18 cellular contexts compared by ENCODE assay signal in genomic region chr17:66395961-66396360, GRCh38.
"Had no signal": no experiment of that assay in that cellular context is flagged by ENCODE, and none has a peak within 500 bp of the region (broad histone marks: within the 10 kb centered on the region; RNA-seq: fewer than 3 reads in every experiment).

No MANE protein-coding gene starts in this region.

- H3K27ac ChIP-seq: body of pancreas, esophagus squamous epithelium, left ventricle myocardium inferior, psoas muscle, suprapubic skin, uterus had no signal

- H3K4me3 Mint-ChIP-seq: activated B cell treated with CpG ODN at 0.5 μM for 24 hours; effector memory CD8-positive, alpha-beta T cell; immature natural killer cell had no signal

- H3K27ac Mint-ChIP-seq: activated B cell treated with CpG ODN at 0.5 μM for 24 hours had no signal

- H3K36me3 ChIP-seq: esophagus squamous epithelium, left ventricle myocardium inferior, suprapubic skin, transverse colon, uterus had no signal

- H3K27me3 Mint-ChIP-seq: activated B cell treated with CpG ODN at 0.5 μM for 24 hours; effector memory CD8-positive, alpha-beta T cell had no signal

- H3K9me3 ChIP-seq: body of pancreas, esophagus squamous epithelium, left ventricle myocardium inferior, psoas muscle, suprapubic skin, transverse colon, uterus had no signal

- ATAC-seq: activated naive CD4-positive, alpha-beta T cell treated with anti-CD3 and anti-CD28 coated beads, Interleukin-2, amount 50 U/mL, for 72 hours; body of pancreas; effector memory CD8-positive, alpha-beta T cell; psoas muscle; right cardiac atrium; stimulated activated naive CD8-positive, alpha-beta T cell treated with anti-CD3 and anti-CD28 coated beads, Interleukin-15, Interleukin-2, amounts not matched to agents 100 U/mL and 50 U/mL, for 24 hours had no signal

- H3K4me1 ChIP-seq: esophagus squamous epithelium, left ventricle myocardium inferior, suprapubic skin, uterus had no signal

- DNase-seq: activated B cell treated with CpG ODN at 0.5 μM for 24 hours; activated CD4-positive, alpha-beta T cell treated with anti-CD3 and anti-CD28 coated beads, Interleukin-2, amount 50 U/mL, for 1 hour; body of pancreas; effector memory CD8-positive, alpha-beta T cell; esophagus squamous epithelium; immature natural killer cell; kidney glomerular epithelial cell; left ventricle myocardium inferior; mammary epithelial cell; psoas muscle; right cardiac atrium; stimulated activated naive CD8-positive, alpha-beta T cell treated with anti-CD3 and anti-CD28 coated beads, Interleukin-15, Interleukin-2, amounts not matched to agents 100 U/mL and 50 U/mL, for 24 hours; T-helper 1 cell; T-helper 9 cell; transverse colon; uterus had no signal

- H3K9me3 Mint-ChIP-seq: activated B cell treated with CpG ODN at 0.5 μM for 24 hours; effector memory CD8-positive, alpha-beta T cell; immature natural killer cell had no signal

- H3K4me3 ChIP-seq: body of pancreas, esophagus squamous epithelium, left ventricle myocardium inferior, psoas muscle, suprapubic skin, transverse colon, uterus had no signal

- H3K27me3 ChIP-seq: body of pancreas, esophagus squamous epithelium, suprapubic skin, transverse colon, uterus had no signal
